11 cellular contexts compared by ENCODE assay signal in genomic region chr4:120692964-120693363, GRCh38.
DNase-seq lines count a peak whose midpoint lies in the region; ATAC-seq and TF ChIP-seq lines count a peak whose summit lies in the region.
"Had no signal": no experiment of that assay in that cellular context is flagged by ENCODE, and none has a peak within 500 bp of the region (broad histone marks: within the 10 kb centered on the region; RNA-seq: fewer than 3 reads in every experiment).

No MANE protein-coding gene starts in this region.

- H3K36me3 ChIP-seq in H7 (replicated peaks; ENCODE audit: control insufficient read depth, insufficient read depth, low read length) = no peaks in the 10 kb centered on the region

- H3K4me1 Mint-ChIP-seq in activated naive CD4-positive, alpha-beta T cell treated with anti-CD3 and anti-CD28 coated beads for 36 hours (ENCODE audit: low read depth) = no peaks in the 10 kb centered on the region

- no peaks in the 10 kb centered on the region for H3K27me3 ChIP-seq in H7 (ENCODE audit: control insufficient read depth, insufficient read depth, low read length)

- peaks cover 2% of the 10 kb centered on the region for H3K27me3 Mint-ChIP-seq in activated naive CD4-positive, alpha-beta T cell treated with anti-CD3 and anti-CD28 coated beads for 36 hours (ENCODE audit: low read depth)

- TF ChIP-seq CTCF in fibroblast of villous mesenchyme (IDR thresholded peaks at IDR 0.05; ENCODE audit: insufficient read depth, low read depth, low read length) = no peak

- CTCF ChIA-PET in activated naive CD4-positive, alpha-beta T cell treated with anti-CD3 and anti-CD28 coated beads for 36 hours (lab: Charles Lee) = no interaction called here

- intact Hi-C loops in activated naive CD4-positive, alpha-beta T cell treated with anti-CD3 and anti-CD28 coated beads for 36 hours (cut with micrococcal nuclease) = no loop called here

- peak; percentile 14 for DNase-seq in activated naive CD4-positive, alpha-beta T cell treated with anti-CD3 and anti-CD28 coated beads for 36 hours
- DNase-seq in activated naive CD4-positive, alpha-beta T cell treated with anti-CD3 and anti-CD28 coated beads, Interleukin-2, amount 50 U/mL, for 16 hours = no peak
- DNase-seq in fibroblast of villous mesenchyme (ENCODE audit: low read depth) (peak; percentile 91), smooth muscle cell of the brain vasculature (ENCODE audit: low read depth, low spot score) (peak; percentile 28), T-helper 1 cell (no peak), H7 (no peak), NCI-H1105 treated with DMSO at 0.1 percent for 48 hours (lab: John Stamatoyannopoulos, UW) (no peak)
- DNase-seq: NCI-H526; stimulated activated CD8-positive, alpha-beta memory T cell treated with anti-CD3 and anti-CD28 coated beads, Interleukin-4, amount 100 ng/mL, for 48 hours had no signal

- no peak overlapping the region for H3K4me3 Mint-ChIP-seq in activated naive CD4-positive, alpha-beta T cell treated with anti-CD3 and anti-CD28 coated beads for 36 hours

- H3K27ac Mint-ChIP-seq in activated naive CD4-positive, alpha-beta T cell treated with anti-CD3 and anti-CD28 coated beads for 36 hours = no peak overlapping the region

- no peaks in the 10 kb centered on the region for H3K36me3 Mint-ChIP-seq in activated naive CD4-positive, alpha-beta T cell treated with anti-CD3 and anti-CD28 coated beads for 36 hours (ENCODE audit: low read depth)

- H3K9me3 Mint-ChIP-seq in activated naive CD4-positive, alpha-beta T cell treated with anti-CD3 and anti-CD28 coated beads for 36 hours = no peaks in the 10 kb centered on the region

- ATAC-seq in SK-N-SH treated with all-trans-retinoic acid at 6 μM for 48 hours = peak; percentile 71
- ATAC-seq: activated CD4-positive, CD25-positive, alpha-beta regulatory T cell treated with anti-CD3 and anti-CD28 coated beads, Interleukin-2, amount 50 U/mL, for 24 hours had no signal

- H3K4me3 ChIP-seq in fibroblast of villous mesenchyme (ENCODE audit: low read depth, low read length) (no peak overlapping the region), H7 (ENCODE audit: insufficient read depth, low read depth, low read length) (no peak overlapping the region)

TF ChIP-seq in SK-N-SH treated with all-trans-retinoic acid at 6 μM for 48 hours, 23 proteins besides CTCF, POLR2A, EP300 and RAD21:
- no peak for TF ChIP-seq RARB (CRISPR knock-in tag; IDR thresholded peaks at IDR 0.05)
- no peak for TF ChIP-seq OSR1 (CRISPR knock-in tag; IDR thresholded peaks at IDR 0.05)
- TF ChIP-seq ISL1 (CRISPR knock-in tag; IDR thresholded peaks at IDR 0.05) = peak; percentile 66
- no peak for TF ChIP-seq ZNF565 (CRISPR knock-in tag; conservative IDR thresholded peaks at IDR 0.05; ENCODE audit: low read depth)
- no peak for TF ChIP-seq BACH2 (CRISPR knock-in tag; IDR thresholded peaks at IDR 0.05; ENCODE audit: borderline replicate concordance)

Comparison
In these comparisons a context has a peak if more than half of its experiments do, and no peak if none do; other contexts are left out.
1. DNase-seq: peak in activated naive CD4-positive, alpha-beta T cell treated with anti-CD3 and anti-CD28 coated beads for 36 hours (single experiment), fibroblast of villous mesenchyme (single experiment) and smooth muscle cell of the brain vasculature (single experiment); none in activated naive CD4-positive, alpha-beta T cell treated with anti-CD3 and anti-CD28 coated beads, Interleukin-2, amount 50 U/mL, for 16 hours (single experiment), T-helper 1 cell (0 of 5), H7 (single experiment) and NCI-H1105 treated with DMSO at 0.1 percent for 48 hours (single experiment).